Comparison of ENCODE assay signal across 27 cellular contexts in the genomic region with DNA sequence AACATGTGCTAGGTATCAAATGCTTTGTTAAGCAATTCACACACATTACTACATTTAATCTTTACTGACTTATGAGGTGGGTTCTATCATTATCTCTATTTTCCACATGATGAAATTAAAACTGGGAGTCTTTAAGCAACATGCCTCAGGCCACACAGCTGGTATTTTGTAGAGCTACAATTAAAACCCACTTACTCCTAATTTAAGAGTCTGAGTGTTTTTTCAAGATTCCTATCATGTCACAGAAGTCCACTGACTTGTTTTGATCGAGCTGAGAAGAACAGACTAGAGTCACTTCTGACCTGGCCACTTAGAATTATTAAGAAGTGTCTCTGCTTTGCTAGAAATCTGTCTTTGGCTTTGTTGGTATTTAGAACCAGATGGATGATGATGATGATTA.
"Had no signal": no experiment of that assay in that cellular context is flagged by ENCODE, and none has a peak within 500 bp of the region (broad histone marks: within the 10 kb centered on the region; RNA-seq: fewer than 3 reads in every experiment).

No MANE protein-coding gene starts in this region.

- ATAC-seq: activated CD8-positive, alpha-beta T cell treated with anti-CD3 and anti-CD28 coated beads for 36 hours; activated T-cell treated with anti-CD3 and anti-CD28 coated beads, Interleukin-2, amount 50 U/mL, for 72 hours; activated T-helper 17 cell treated with anti-CD3 and anti-CD28 coated beads, Interleukin-2, amount 50 U/mL, for 72 hours; Panc1 had no signal

- H3K36me3 ChIP-seq: brain microvascular endothelial cell, SJCRH30 had no signal

- H3K27me3 ChIP-seq: brain microvascular endothelial cell, SJCRH30 had no signal

- H3K4me3 ChIP-seq: coronary artery, SJCRH30 had no signal

- H3K9me3 ChIP-seq: SJCRH30 had no signal

- DNase-seq: activated CD4-positive, alpha-beta T cell treated with anti-CD3 and anti-CD28 coated beads, Interleukin-2, amount 10 ng/mL, durations not matched to agents 24 days and 14 days; activated CD4-positive, alpha-beta T cell treated with anti-CD3 and anti-CD28 coated beads, Interleukin-2, amount 50 U/mL, for 4 hours; activated CD8-positive, alpha-beta T cell treated with anti-CD3 and anti-CD28 coated beads for 36 hours; activated effector memory CD4-positive, alpha-beta T cell treated with anti-CD3 and anti-CD28 coated beads, Interleukin-2, amount 50 U/mL, for 16 hours; activated naive CD4-positive, alpha-beta T cell; activated naive CD4-positive, alpha-beta T cell treated with anti-CD3 and anti-CD28 coated beads, Interleukin-2, amount 50 U/mL, for 16 hours; activated naive CD8-positive, alpha-beta T cell treated with anti-CD3 and anti-CD28 coated beads for 36 hours; activated T-cell treated with anti-CD3 and anti-CD28 coated beads, Interleukin-2, amount 50 U/mL, for 1 hour; activated T-cell treated with anti-CD3 and anti-CD28 coated beads, Interleukin-2, amount 50 U/mL, for 72 hours; amniotic stem cell; aorta; brain microvascular endothelial cell; Karpas-422; KBM-7; NCI-H1105; NCI-H1417 treated with DMSO at 0.1 percent for 48 hours; NCI-H187; NCI-H2029 treated with DMSO at 0.1 percent for 48 hours; NCI-H2107; NCI-H345; NCI-H526 treated with DMSO at 0.1 percent for 48 hours; SHP77; SJCRH30; SW 1271 had no signal

- H3K27ac ChIP-seq: brain microvascular endothelial cell, coronary artery, SJCRH30 had no signal

- H3K4me1 ChIP-seq: SJCRH30 had no signal
